Comparison of ENCODE assay signal across 8 cellular contexts in the genomic region with DNA sequence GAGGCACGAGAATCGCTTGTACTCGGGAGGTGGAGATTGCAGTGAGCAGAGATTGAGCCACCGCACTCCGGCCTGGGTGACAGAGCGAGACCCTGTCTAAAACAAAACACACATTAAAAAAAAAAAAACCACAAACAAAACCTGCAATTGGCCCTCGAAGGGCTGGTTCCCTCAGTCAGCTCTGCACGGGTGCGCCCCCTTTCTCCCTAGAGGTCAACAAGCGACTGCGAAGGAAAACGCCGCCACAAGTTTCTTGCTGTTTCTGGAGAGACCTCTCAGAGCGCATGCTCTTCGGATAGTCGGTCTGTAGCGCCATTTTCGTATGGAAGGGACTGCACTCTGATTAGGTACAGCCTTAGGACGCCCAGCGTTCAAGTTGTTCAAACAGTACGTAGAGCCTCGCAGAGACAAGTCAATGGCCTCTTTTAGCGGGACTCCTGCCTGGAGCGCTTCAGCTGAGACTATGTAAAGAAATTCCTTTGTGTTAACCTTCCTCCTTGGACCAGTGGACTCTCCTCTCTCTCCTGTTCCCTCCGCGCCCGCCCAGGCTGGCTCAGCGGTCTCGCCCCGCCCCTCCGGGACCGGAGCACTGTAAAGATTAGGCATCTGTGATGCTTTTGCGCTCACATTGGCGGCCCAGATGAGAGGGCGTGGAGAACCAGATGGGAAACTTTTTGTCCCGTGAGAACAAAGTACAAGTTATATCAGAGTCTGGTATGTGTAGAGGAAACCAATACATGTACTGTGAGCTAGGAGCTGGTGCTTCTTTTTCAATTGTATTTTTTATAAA. TPM values are rescaled to one million over a fixed set of nuclear protein-coding genes. Genes with fewer than 3 reads are reported as not detected.
DNase-seq lines count a peak whose midpoint lies in the region; TF ChIP-seq lines count a peak whose summit lies in the region.

No MANE protein-coding gene starts in this region.

- H3K9ac ChIP-seq in endocrine pancreas (ENCODE audit: control insufficient read depth, insufficient read depth, low read length) (peak overlapping the region; percentile 4), mesendoderm (ENCODE audit: low read length) (peak overlapping the region; percentile 88)

- peaks cover 14% of the 10 kb centered on the region for H3K79me1 ChIP-seq in mesendoderm (ENCODE audit: low read length)

- H3K27ac Mint-ChIP-seq in Caco-2 (ENCODE audit: unreplicated experiment), result peak overlapping the region; percentile 94

- H2BK15ac ChIP-seq in mesendoderm (replicated peaks; ENCODE audit: low read depth), result no peak overlapping the region

- peak overlapping the region; percentile 79 for H3K4me2 ChIP-seq in mesendoderm (ENCODE audit: low read length)

- peak overlapping the region; percentile 86 for H3K18ac ChIP-seq in mesendoderm (ENCODE audit: low read length)

- no peaks in the 10 kb centered on the region for H3K27me3 Mint-ChIP-seq in Caco-2 (ENCODE audit: insufficient read depth, unreplicated experiment)

- H3K27ac ChIP-seq in mesendoderm (ENCODE audit: low read depth, low read length), result peak overlapping the region; percentile 96

- H3K56ac ChIP-seq in mesendoderm (ENCODE audit: low read length), result peak overlapping the region; percentile 96

- H3K4me3 Mint-ChIP-seq in Caco-2 (ENCODE audit: unreplicated experiment), result peak overlapping the region; percentile 95

- no peaks in the 10 kb centered on the region for H3K27me3 ChIP-seq in Caco-2 (replicated peaks; ENCODE audit: control insufficient read depth, insufficient read depth, low read length)
- no peaks in the 10 kb centered on the region for H3K27me3 ChIP-seq in endocrine pancreas (ENCODE audit: control insufficient read depth, insufficient read depth, low read length)
- no peaks in the 10 kb centered on the region for H3K27me3 ChIP-seq in mesendoderm (ENCODE audit: insufficient read depth, low read length, poor library complexity)

- H3K4me1 Mint-ChIP-seq in Caco-2 (ENCODE audit: low read depth, unreplicated experiment), result peaks cover 28% of the 10 kb centered on the region

- no peak overlapping the region for H4K8ac ChIP-seq in mesendoderm (ENCODE audit: low read depth, low read length)

- no CpG with 5 or more reads among the region's 36 CpGs for whole genome bisulfite sequencing in mesendoderm (ENCODE audit: extremely low coverage, insufficient coverage, low lambda C conversion rate)

- intact Hi-C loops in Caco-2 (cut with micrococcal nuclease; ENCODE audit: unreplicated experiment), result loop anchor here (1.0 to 5.0 kb wide), 4 partner anchors 54 to 313 kb away; a partner anchor contains a TSS

- no peak overlapping the region for H2BK120ac ChIP-seq in mesendoderm (ENCODE audit: low read depth, low read length)

- BruUV-seq in Caco-2 (replicated peaks; lab: Mats Ljungman, UMichigan), result TSS peak; percentile 84

- peak overlapping the region; percentile 86 for H3K4me3 ChIP-seq in Caco-2 (ENCODE audit: low read depth, low read length)
- H3K4me3 ChIP-seq in endocrine pancreas (ENCODE audit: control insufficient read depth, insufficient read depth, low read length), result peak overlapping the region; percentile 66
- peak overlapping the region; percentile 58 for H3K4me3 ChIP-seq in mesendoderm (ENCODE audit: low read length)

- CTCF ChIA-PET in Caco-2 (lab: Charles Lee), result interaction anchor here (0.6 to 0.9 kb wide), 3 partner anchors 16 to 173 kb away, joined by 3 to 4 read pairs (median 4); no protein-coding TSS in a partner anchor

- no peaks in the 10 kb centered on the region for H3K9me3 Mint-ChIP-seq in Caco-2 (ENCODE audit: unreplicated experiment)

- H3K23ac ChIP-seq in mesendoderm (ENCODE audit: low read length), result no peak overlapping the region

- H3K36me3 ChIP-seq in Caco-2 (ENCODE audit: control insufficient read depth, insufficient read depth, low read length) (no peaks in the 10 kb centered on the region), endocrine pancreas (ENCODE audit: control insufficient read depth, insufficient read depth, low read length) (no peaks in the 10 kb centered on the region), mesendoderm (ENCODE audit: control insufficient read depth, insufficient read depth, low read length) (no peaks in the 10 kb centered on the region)

- TF ChIP-seq CTCF in Caco-2 (IDR thresholded peaks at IDR 0.05; ENCODE audit: insufficient read depth in 1 of 2, low read depth in 1 of 2, low read length in 1 of 2, severe bottlenecking in 1 of 2, unreplicated experiment in 1 of 2), result peak; percentile 23 to 48
- peak; percentile 47 for TF ChIP-seq CTCF in GM20000 (IDR thresholded peaks at IDR 0.05; ENCODE audit: extremely low read depth, missing control alignments)

- H3K79me2 ChIP-seq in mesendoderm (ENCODE audit: control insufficient read depth, insufficient read depth, low read length), result peaks cover 25% of the 10 kb centered on the region

- peaks cover 15% of the 10 kb centered on the region for H3K4me1 ChIP-seq in Caco-2
- peaks cover 10% of the 10 kb centered on the region for H3K4me1 ChIP-seq in endocrine pancreas (ENCODE audit: control insufficient read depth, insufficient read depth, low read length)
- peaks cover 3% of the 10 kb centered on the region for H3K4me1 ChIP-seq in mesendoderm (ENCODE audit: control insufficient read depth, low read depth, low read length)

- H3K4ac ChIP-seq in mesendoderm (ENCODE audit: low read depth, low read length), result no peak overlapping the region

- no peak overlapping the region for H4K5ac ChIP-seq in mesendoderm (ENCODE audit: low read length)

- peak; percentile 89 to 91 for DNase-seq in Caco-2
- DNase-seq in GM20000 (ENCODE audit: low spot score), result peak; percentile 84
- peak; percentile 83 for DNase-seq in HS-5 (ENCODE audit: low read depth)
- DNase-seq in NK-92 treated with Interleukin-12 subunit alpha and Interleukin-12 subunit beta, amount 100 ng/mL, for 24 hours (lab: John Stamatoyannopoulos, UW), result peak; percentile 75
- peak; percentile 61 to 70 for DNase-seq in activated CD8-positive, alpha-beta memory T cell treated with anti-CD3 and anti-CD28 coated beads for 4 hours (ENCODE audit: low read depth in 2 of 2)
- DNase-seq in mesendoderm, result peak; percentile 99
- peak; percentile 68 for DNase-seq in stimulated activated CD8-positive, alpha-beta memory T cell treated with anti-CD3 and anti-CD28 coated beads, Interleukin-12 subunit alpha, Interleukin-12 subunit beta, amount 100 ng/mL, for 4 hours (ENCODE audit: low read depth)

- POLR2A ChIA-PET in Caco-2 (lab: Charles Lee), result no interaction called here

- H3K36me3 Mint-ChIP-seq in Caco-2 (ENCODE audit: insufficient read depth, unreplicated experiment), result peaks cover 14% of the 10 kb centered on the region

- H3K9me3 ChIP-seq in Caco-2 (no peaks in the 10 kb centered on the region), endocrine pancreas (ENCODE audit: control insufficient read depth, low read length) (no peaks in the 10 kb centered on the region)

- peak overlapping the region; percentile 89 for H2BK5ac ChIP-seq in mesendoderm (ENCODE audit: low read length)

- H2AK5ac ChIP-seq in mesendoderm (ENCODE audit: low read length), result no peak overlapping the region

RNA-seq across cellular contexts. Expression of a gene that starts 1.0 kb away (rescaled TPM):
- total RNA-seq in Caco-2 (2022), result 7.3 and 7.4 TPM in 2 replicates
- polyA plus RNA-seq in mesendoderm (2013, experiment 1 of 2), result 9.7 TPM
- 8.9 TPM for polyA plus RNA-seq in mesendoderm (2013, experiment 2 of 2)

Comparison
In these comparisons a context has a peak if more than half of its experiments do, and no peak if none do; other contexts are left out.
1. Peak in every context shown above with its lines: DNase-seq, H3K4me3 ChIP-seq and H3K27ac ChIP-seq.